In genomic region chr6:38594008-38594665, GRCh38 we compare ENCODE assay signal across 25 cellular contexts.
"Had no signal": no experiment of that assay in that cellular context is flagged by ENCODE, and none has a peak within 500 bp of the region (broad histone marks: within the 10 kb centered on the region; RNA-seq: fewer than 3 reads in every experiment).

No MANE protein-coding gene starts in this region.

- H3K27me3 ChIP-seq: dorsolateral prefrontal cortex, esophagus muscularis mucosa, foreskin keratinocyte, gastroesophageal sphincter, heart left ventricle, hepatocyte had no signal

- DNase-seq: dermis blood vessel endothelial cell; effector CD4-positive, alpha-beta T cell; effector memory CD4-positive, alpha-beta T cell; foreskin keratinocyte; heart left ventricle; hypothalamus; immature natural killer cell; islet precursor cell; kidney; kidney glomerular epithelial cell; left colon; left ventricle myocardium superior; lower lobe of right lung; mesenchymal stem cell; mucosa of descending colon; naive B cell had no signal

- H3K4me1 Mint-ChIP-seq: immature natural killer cell, naive B cell had no signal

- H3K4me3 Mint-ChIP-seq: immature natural killer cell, mesothelial cell of epicardium, naive B cell had no signal

- H3K4me1 ChIP-seq: esophagus muscularis mucosa, gastroesophageal sphincter, heart left ventricle, lower lobe of right lung had no signal

- H3K27ac ChIP-seq: coronary artery, esophagus muscularis mucosa, foreskin keratinocyte, gastroesophageal sphincter, heart left ventricle, hepatocyte, lower lobe of right lung had no signal

- H3K4me3 ChIP-seq: coronary artery, dorsolateral prefrontal cortex, esophagus muscularis mucosa, gastroesophageal sphincter, heart left ventricle, hepatocyte, lower lobe of right lung, mucosa of descending colon had no signal

- H3K27ac Mint-ChIP-seq: immature natural killer cell, naive B cell had no signal

- H3K9me3 ChIP-seq: esophagus muscularis mucosa, gastroesophageal sphincter, heart left ventricle, lower lobe of right lung, mucosa of descending colon had no signal

- H3K27me3 Mint-ChIP-seq: naive B cell had no signal

- H3K9me3 Mint-ChIP-seq: immature natural killer cell, mesothelial cell of epicardium, naive B cell had no signal

- H2AFZ ChIP-seq: hepatocyte had no signal

- H3K4me2 ChIP-seq: hepatocyte had no signal

- ATAC-seq: foreskin keratinocyte, gastroesophageal sphincter, heart left ventricle, left colon, left lobe of liver, left ventricle myocardium superior, lower lobe of right lung, mucosa of descending colon had no signal

- FAIRE-seq: endothelial cell of umbilical vein, frontal cortex, kidney had no signal
